Comparison of ENCODE assay signal across 8 cellular contexts in the genomic region with DNA sequence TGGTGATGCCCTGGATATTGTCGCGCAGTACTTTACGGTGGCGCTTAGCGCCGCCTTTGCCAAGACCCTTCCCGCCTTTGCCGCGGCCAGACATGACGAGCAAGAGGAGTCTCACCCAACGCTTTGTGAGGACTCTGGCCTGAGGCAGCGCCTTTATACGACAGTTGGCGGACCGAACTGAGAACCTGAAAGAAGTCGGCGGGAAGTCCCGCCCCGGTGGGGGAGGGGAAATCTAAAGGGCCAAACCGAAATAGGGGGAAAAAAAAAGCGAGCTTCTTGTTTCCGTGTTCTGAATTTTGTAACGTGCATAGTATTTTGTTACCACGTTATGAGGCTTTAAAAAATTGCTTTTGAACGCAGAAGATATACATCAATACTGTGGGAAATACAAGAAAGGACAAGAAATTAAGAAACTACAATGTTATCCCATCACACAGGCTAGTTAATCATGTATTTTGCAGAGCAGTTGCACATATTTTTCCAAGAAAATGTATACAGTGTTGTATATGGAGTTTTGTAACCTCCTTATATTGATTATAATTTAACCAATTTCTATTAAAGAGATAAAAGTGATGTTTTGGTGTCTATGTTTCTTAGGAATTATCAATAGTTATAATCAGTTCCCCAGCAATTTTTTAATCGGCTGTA.
DNase-seq lines count a peak whose midpoint lies in the region; ATAC-seq lines count a peak whose summit lies in the region.
"Not testable (repeated sequence)": the region's sequence is repeated elsewhere in the genome, so short reads cannot be mapped to it uniquely, and the experiment has no call there.

No MANE protein-coding gene starts in this region.

- H3K9me3 Mint-ChIP-seq in CD4-positive, CD25-positive, alpha-beta regulatory T cell, result not testable (repeated sequence)

- intact Hi-C loops in left colon (cut with DNase I, micrococcal nuclease), result not testable (repeated sequence)

- not testable (repeated sequence) for H3K36me3 ChIP-seq in CD4-positive, CD25-positive, alpha-beta regulatory T cell (ENCODE audit: control insufficient read depth, insufficient read depth, low read length)

- H3K4me1 ChIP-seq in CD4-positive, CD25-positive, alpha-beta regulatory T cell (ENCODE audit: control insufficient read depth, insufficient read depth, low read length, poor library complexity, severe bottlenecking), result peaks cover 35% of the 10 kb centered on the region

- H3K4me3 Mint-ChIP-seq in CD4-positive, CD25-positive, alpha-beta regulatory T cell, result peak overlapping the region; percentile 89 to 95 (median 94)

- H3K4me3 ChIP-seq in CD4-positive, CD25-positive, alpha-beta regulatory T cell (ENCODE audit: low read depth, low read length), result peak overlapping the region; percentile 86

- H3K27me3 ChIP-seq in CD4-positive, CD25-positive, alpha-beta regulatory T cell (ENCODE audit: control insufficient read depth, insufficient read depth, low read length), result not testable (repeated sequence)

- DNase-seq in CD4-positive, CD25-positive, alpha-beta regulatory T cell, result peak; percentile 58 to 84 (median 79)
- DNase-seq in NCI-H446 treated with DMSO at 0.1 percent for 48 hours (lab: John Stamatoyannopoulos, UW) (peak; percentile 80), left colon (peak; percentile 85)
- DNase-seq in central memory CD4-positive, alpha-beta T cell, result peak; percentile 68
- peak; percentile 56 to 87 (median 79) for DNase-seq in stimulated activated CD4-positive, alpha-beta T cell treated with anti-CD3 and anti-CD28 coated beads, Interleukin-12 subunit alpha, Interleukin-12 subunit beta, amount 100 ng/mL, for 48 hours (ENCODE audit: low read depth in 2 of 3, low spot score in 1 of 3)

- peaks cover 9 to 37% (median 34%) of the 10 kb centered on the region in 4 donors for H3K4me1 Mint-ChIP-seq in CD4-positive, CD25-positive, alpha-beta regulatory T cell

- H3K36me3 Mint-ChIP-seq in CD4-positive, CD25-positive, alpha-beta regulatory T cell, result not testable (repeated sequence)

- H3K9me3 ChIP-seq in CD4-positive, CD25-positive, alpha-beta regulatory T cell (ENCODE audit: control insufficient read depth in 2 of 2, low read length in 2 of 2), result not testable (repeated sequence)

- peak overlapping the region; percentile 92 to 98 (median 95) for H3K27ac Mint-ChIP-seq in CD4-positive, CD25-positive, alpha-beta regulatory T cell

- peak; percentile 63 for ATAC-seq in CD4-positive, CD25-positive, alpha-beta regulatory T cell (ENCODE audit: low read depth in 2 of 2)
- ATAC-seq in GM19452 (IDR thresholded peaks at IDR 0.05; ENCODE audit: unreplicated experiment) (peak; percentile 82), HG03354 (IDR thresholded peaks at IDR 0.05; ENCODE audit: poor library complexity, severe bottlenecking, unreplicated experiment) (peak; percentile 88), left colon (peak; percentile 84)
- ATAC-seq in activated CD4-positive, CD25-positive, alpha-beta regulatory T cell treated with anti-CD3 and anti-CD28 coated beads, Interleukin-2, amount 50 U/mL, for 24 hours, result peak; percentile 84 to 88

- H3K27me3 Mint-ChIP-seq in CD4-positive, CD25-positive, alpha-beta regulatory T cell, result not testable (repeated sequence)

- H3K27ac ChIP-seq in CD4-positive, CD25-positive, alpha-beta regulatory T cell (ENCODE audit: insufficient read depth, low read length, poor library complexity, severe bottlenecking), result peak overlapping the region; percentile 93

Comparison
In these comparisons a context has a peak if more than half of its experiments do, and no peak if none do; other contexts are left out.
1. Peak in every context shown above with its lines: DNase-seq, ATAC-seq, H3K4me3 ChIP-seq and H3K27ac ChIP-seq.